In genomic region chr18:3062798-3063563, GRCh38 we compare ENCODE assay signal across 8 cellular contexts. TPM values are rescaled to one million over a fixed set of nuclear protein-coding genes. Genes with fewer than 3 reads are reported as not detected.
A peak's percentile ranks its signal among the peaks of the same experiment; 100 is the strongest.
DNase-seq lines count a peak whose midpoint lies in the region; ATAC-seq and TF ChIP-seq lines count a peak whose summit lies in the region.

No MANE protein-coding gene starts in this region.

- H3K4me3 Mint-ChIP-seq in activated CD4-positive, alpha-beta memory T cell treated with anti-CD3 and anti-CD28 coated beads, Interleukin-2, amount 10 ng/mL, durations not matched to agents 7 days and 5 days: peak overlapping the region; percentile 70
- no peak overlapping the region for H3K4me3 Mint-ChIP-seq in endodermal cell
- H3K4me3 Mint-ChIP-seq in stimulated activated naive B cell treated with anti-CD40 and anti-IgM and Interleukin-4, amounts not matched to agents 10 μg/mL and 1 μg/mL and 100 μg/mL, for 72 hours: no peak overlapping the region

- H3K27ac ChIP-seq in endodermal cell (ENCODE audit: low read depth, low read length) (no peak overlapping the region), muscle layer of duodenum (ENCODE audit: low read length) (no peak overlapping the region)

- peak; percentile 52 for DNase-seq in AG20443 (ENCODE audit: low spot score)
- DNase-seq in NCI-H345 treated with DMSO at 0.1 percent for 48 hours (lab: John Stamatoyannopoulos, UW; ENCODE audit: unreplicated experiment): peak; percentile 9
- DNase-seq in activated CD4-positive, alpha-beta memory T cell treated with anti-CD3 and anti-CD28 coated beads, Interleukin-2, amount 10 ng/mL, durations not matched to agents 7 days and 5 days: peak; percentile 83
- peak; percentile 88 for DNase-seq in endodermal cell
- DNase-seq in stimulated activated naive B cell treated with anti-CD40 and anti-IgM and Interleukin-4, amounts not matched to agents 10 μg/mL and 1 μg/mL and 100 μg/mL, for 72 hours: peak; percentile 10

- no peaks in the 10 kb centered on the region for H3K9me3 ChIP-seq in endodermal cell (ENCODE audit: control insufficient read depth, low read length)
- no peaks in the 10 kb centered on the region for H3K9me3 ChIP-seq in muscle layer of duodenum (ENCODE audit: control insufficient read depth in 1 of 2, low read length in 2 of 2)

- H3K27ac Mint-ChIP-seq in activated CD4-positive, alpha-beta memory T cell treated with anti-CD3 and anti-CD28 coated beads, Interleukin-2, amount 10 ng/mL, durations not matched to agents 7 days and 5 days: peak overlapping the region; percentile 91
- no peak overlapping the region for H3K27ac Mint-ChIP-seq in endodermal cell
- no peak overlapping the region for H3K27ac Mint-ChIP-seq in stimulated activated naive B cell treated with anti-CD40 and anti-IgM and Interleukin-4, amounts not matched to agents 10 μg/mL and 1 μg/mL and 100 μg/mL, for 72 hours

- peaks cover 2% of the 10 kb centered on the region for H3K36me3 Mint-ChIP-seq in activated CD4-positive, alpha-beta memory T cell treated with anti-CD3 and anti-CD28 coated beads, Interleukin-2, amount 10 ng/mL, durations not matched to agents 7 days and 5 days (ENCODE audit: low read depth)
- no peaks in the 10 kb centered on the region for H3K36me3 Mint-ChIP-seq in endodermal cell (ENCODE audit: low read depth)
- H3K36me3 Mint-ChIP-seq in stimulated activated naive B cell treated with anti-CD40 and anti-IgM and Interleukin-4, amounts not matched to agents 10 μg/mL and 1 μg/mL and 100 μg/mL, for 72 hours: peaks cover 0 to 2% of the 10 kb centered on the region in 2 donors

- H3K9ac ChIP-seq in endodermal cell (ENCODE audit: extremely low read depth, low read length, poor library complexity, severe bottlenecking): no peak overlapping the region

- H3K4me1 ChIP-seq in endodermal cell (ENCODE audit: control insufficient read depth, insufficient read depth, low read length): peaks cover 3% of the 10 kb centered on the region
- H3K4me1 ChIP-seq in muscle layer of duodenum (ENCODE audit: control insufficient read depth in 1 of 2, insufficient read depth in 2 of 2, low read length in 2 of 2): peaks cover 0 to 10% of the 10 kb centered on the region in 2 donors

- no peaks in the 10 kb centered on the region for H3K27me3 Mint-ChIP-seq in activated CD4-positive, alpha-beta memory T cell treated with anti-CD3 and anti-CD28 coated beads, Interleukin-2, amount 10 ng/mL, durations not matched to agents 7 days and 5 days
- H3K27me3 Mint-ChIP-seq in endodermal cell (ENCODE audit: insufficient read depth): no peaks in the 10 kb centered on the region
- no peaks in the 10 kb centered on the region for H3K27me3 Mint-ChIP-seq in stimulated activated naive B cell treated with anti-CD40 and anti-IgM and Interleukin-4, amounts not matched to agents 10 μg/mL and 1 μg/mL and 100 μg/mL, for 72 hours

- H3K27me3 ChIP-seq in endodermal cell (ENCODE audit: control insufficient read depth, insufficient read depth, low read length, poor library complexity, severe bottlenecking): no peaks in the 10 kb centered on the region
- no peaks in the 10 kb centered on the region for H3K27me3 ChIP-seq in muscle layer of duodenum (ENCODE audit: low read depth, low read length)

- peaks cover 67% of the 10 kb centered on the region for H3K4me1 Mint-ChIP-seq in activated CD4-positive, alpha-beta memory T cell treated with anti-CD3 and anti-CD28 coated beads, Interleukin-2, amount 10 ng/mL, durations not matched to agents 7 days and 5 days
- peaks cover 23% of the 10 kb centered on the region for H3K4me1 Mint-ChIP-seq in endodermal cell
- peaks cover 24 to 36% of the 10 kb centered on the region in 2 donors for H3K4me1 Mint-ChIP-seq in stimulated activated naive B cell treated with anti-CD40 and anti-IgM and Interleukin-4, amounts not matched to agents 10 μg/mL and 1 μg/mL and 100 μg/mL, for 72 hours

- ATAC-seq in GM19043 (IDR thresholded peaks at IDR 0.05; ENCODE audit: low read depth, unreplicated experiment) (peak; percentile 55), HG03460 (IDR thresholded peaks at IDR 0.05; ENCODE audit: unreplicated experiment) (no peak)
- peak; percentile 69 to 73 for ATAC-seq in stimulated activated naive B cell treated with anti-CD40 and anti-IgM and Interleukin-4, amounts not matched to agents 10 μg/mL and 1 μg/mL and 100 μg/mL, for 72 hours (replicated peaks)

- no peaks in the 10 kb centered on the region for H3K9me3 Mint-ChIP-seq in activated CD4-positive, alpha-beta memory T cell treated with anti-CD3 and anti-CD28 coated beads, Interleukin-2, amount 10 ng/mL, durations not matched to agents 7 days and 5 days
- no peaks in the 10 kb centered on the region for H3K9me3 Mint-ChIP-seq in endodermal cell
- no peaks in the 10 kb centered on the region for H3K9me3 Mint-ChIP-seq in stimulated activated naive B cell treated with anti-CD40 and anti-IgM and Interleukin-4, amounts not matched to agents 10 μg/mL and 1 μg/mL and 100 μg/mL, for 72 hours

- no peak overlapping the region for H3K4me3 ChIP-seq in endodermal cell (ENCODE audit: low read length)
- peak overlapping the region; percentile 22 to 31 for H3K4me3 ChIP-seq in muscle layer of duodenum (ENCODE audit: low read depth in 1 of 2, low read length in 2 of 2)

- H3K36me3 ChIP-seq in endodermal cell (ENCODE audit: control insufficient read depth, insufficient read depth, low read length) (no peaks in the 10 kb centered on the region), muscle layer of duodenum (ENCODE audit: control insufficient read depth in 1 of 2, insufficient read depth in 2 of 2, low read length in 2 of 2) (no peaks in the 10 kb centered on the region)

- peak; percentile 90 for TF ChIP-seq CTCF in endodermal cell (conservative IDR thresholded peaks at IDR 0.05)

- POLR2A ChIA-PET in activated CD4-positive, alpha-beta memory T cell treated with anti-CD3 and anti-CD28 coated beads, Interleukin-2, amount 10 ng/mL, durations not matched to agents 7 days and 5 days (lab: Charles Lee): interaction anchor here (0.9 to 5.9 kb wide), 22 partner anchors 12 to 426 kb away, joined by 3 to 129 read pairs (median 8); partner anchors contain the start of genes LPIN2 and MYL12A

- CTCF ChIA-PET in activated CD4-positive, alpha-beta memory T cell treated with anti-CD3 and anti-CD28 coated beads, Interleukin-2, amount 10 ng/mL, durations not matched to agents 7 days and 5 days (lab: Charles Lee): interaction anchor here (0.7 to 8.0 kb wide), 54 partner anchors 10 to 604 kb away, joined by 3 to 168 read pairs (median 5); partner anchors contain the start of genes LPIN2 and MYL12A

- 60 to 72% methylated on average over 12 to 16 of the region's 16 CpGs for WGBS in endodermal cell (ENCODE audit: insufficient coverage in 1 of 2, insufficient read length in 1 of 2), 2 experiments

RNA-seq across cellular contexts. Expression of gene LPIN2, which starts 50.0 kb away (rescaled TPM):
- 10 to 100 TPM; 78.4 to 79.6 TPM for total RNA-seq in activated CD4-positive, alpha-beta memory T cell treated with anti-CD3 and anti-CD28 coated beads, Interleukin-2, amount 10 ng/mL, durations not matched to agents 7 days and 5 days
- total RNA-seq in endodermal cell: 10 to 100 TPM; 22.9 to 31.8 TPM
- polyA plus RNA-seq in endodermal cell (2013, experiment 1 of 2): 22.0 TPM
- polyA plus RNA-seq in endodermal cell (2013, experiment 2 of 2): 24.4 TPM

Comparison
In these comparisons a context has a peak if more than half of its experiments do, and no peak if none do; other contexts are left out.
1. DNase-seq: peak in every context shown above with its lines; median percentile 88 in endodermal cell; 83 in activated CD4-positive, alpha-beta memory T cell treated with anti-CD3 and anti-CD28 coated beads, Interleukin-2, amount 10 ng/mL, durations not matched to agents 7 days and 5 days; 52 in AG20443; 10 in stimulated activated naive B cell treated with anti-CD40 and anti-IgM and Interleukin-4, amounts not matched to agents 10 μg/mL and 1 μg/mL and 100 μg/mL, for 72 hours; 9 in NCI-H345 treated with DMSO at 0.1 percent for 48 hours.